In genomic region chr20:36883972-36884535, GRCh38 we compare ENCODE assay signal across 19 cellular contexts. TPM values are rescaled to one million over a fixed set of nuclear protein-coding genes. Genes with fewer than 3 reads are reported as not detected.
"Had no signal": no experiment of that assay in that cellular context is flagged by ENCODE, and none has a peak within 500 bp of the region (broad histone marks: within the 10 kb centered on the region; RNA-seq: fewer than 3 reads in every experiment).

No MANE protein-coding gene starts in this region.

- ATAC-seq: heart right ventricle; left lung; natural killer cell treated with Interleukin-12 subunit alpha and Interleukin-12 subunit beta and Interleukin-15 and Interleukin-18, amount 100 ng/mL, for 72 hours had no signal

- H3K36me3 Mint-ChIP-seq: memory B cell; natural killer cell treated with Interleukin-12 subunit alpha and Interleukin-12 subunit beta and Interleukin-15 and Interleukin-18, amount 100 ng/mL, for 72 hours had no signal

- DNase-seq: activated CD4-positive, alpha-beta T cell treated with anti-CD3 and anti-CD28 coated beads for 48 hours; activated CD8-positive, alpha-beta memory T cell treated with anti-CD3 and anti-CD28 coated beads for 24 hours; activated naive CD4-positive, alpha-beta T cell treated with anti-CD3 and anti-CD28 coated beads, Interleukin-2, amount 50 U/mL, for 16 hours; adrenal gland; colonic mucosa; effector CD4-positive, alpha-beta T cell; foreskin melanocyte; heart right ventricle; islet precursor cell; left lung; retina; thyroid gland had no signal

- H3K9me3 Mint-ChIP-seq: natural killer cell treated with Interleukin-12 subunit alpha and Interleukin-12 subunit beta and Interleukin-15 and Interleukin-18, amount 100 ng/mL, for 72 hours; T-helper 2 cell treated with Interferon-gamma antibody and Interleukin-4, amounts not matched to agents 5 μg/mL and 100 μg/mL, for 36 hours had no signal

- H3K27me3 ChIP-seq: adrenal gland, colonic mucosa, heart right ventricle, left lung, thyroid gland, vagina had no signal

- H3K4me3 ChIP-seq: adrenal gland, colonic mucosa, heart right ventricle, left lung, thyroid gland, vagina had no signal

- H3K4me1 ChIP-seq: colonic mucosa had no signal

- H3K36me3 ChIP-seq: colonic mucosa, thyroid gland had no signal

- H3K4me3 Mint-ChIP-seq: memory B cell; natural killer cell treated with Interleukin-12 subunit alpha and Interleukin-12 subunit beta and Interleukin-15 and Interleukin-18, amount 100 ng/mL, for 72 hours; T-helper 2 cell treated with Interferon-gamma antibody and Interleukin-4, amounts not matched to agents 5 μg/mL and 100 μg/mL, for 36 hours had no signal

- H3K27me3 Mint-ChIP-seq: memory B cell; natural killer cell treated with Interleukin-12 subunit alpha and Interleukin-12 subunit beta and Interleukin-15 and Interleukin-18, amount 100 ng/mL, for 72 hours had no signal

- H3K27ac Mint-ChIP-seq: memory B cell; natural killer cell treated with Interleukin-12 subunit alpha and Interleukin-12 subunit beta and Interleukin-15 and Interleukin-18, amount 100 ng/mL, for 72 hours; T-helper 2 cell treated with Interferon-gamma antibody and Interleukin-4, amounts not matched to agents 5 μg/mL and 100 μg/mL, for 36 hours had no signal

- H3K27ac ChIP-seq: adrenal gland, colonic mucosa, heart right ventricle, left lung, thyroid gland, vagina had no signal

- H3K9me3 ChIP-seq: adrenal gland, colonic mucosa, heart right ventricle, left lung, thyroid gland, vagina had no signal

RNA-seq across cellular contexts. Expression of gene TLDC2, which starts 8.1 kb away (rescaled TPM):
- total RNA-seq: cardiac septum, endothelial cell of umbilical vein, heart right ventricle, osteocyte had no signal
- polyA plus RNA-seq: endothelial cell of umbilical vein had no signal
